ENCODE assay signal across 17 cellular contexts in the genomic region with DNA sequence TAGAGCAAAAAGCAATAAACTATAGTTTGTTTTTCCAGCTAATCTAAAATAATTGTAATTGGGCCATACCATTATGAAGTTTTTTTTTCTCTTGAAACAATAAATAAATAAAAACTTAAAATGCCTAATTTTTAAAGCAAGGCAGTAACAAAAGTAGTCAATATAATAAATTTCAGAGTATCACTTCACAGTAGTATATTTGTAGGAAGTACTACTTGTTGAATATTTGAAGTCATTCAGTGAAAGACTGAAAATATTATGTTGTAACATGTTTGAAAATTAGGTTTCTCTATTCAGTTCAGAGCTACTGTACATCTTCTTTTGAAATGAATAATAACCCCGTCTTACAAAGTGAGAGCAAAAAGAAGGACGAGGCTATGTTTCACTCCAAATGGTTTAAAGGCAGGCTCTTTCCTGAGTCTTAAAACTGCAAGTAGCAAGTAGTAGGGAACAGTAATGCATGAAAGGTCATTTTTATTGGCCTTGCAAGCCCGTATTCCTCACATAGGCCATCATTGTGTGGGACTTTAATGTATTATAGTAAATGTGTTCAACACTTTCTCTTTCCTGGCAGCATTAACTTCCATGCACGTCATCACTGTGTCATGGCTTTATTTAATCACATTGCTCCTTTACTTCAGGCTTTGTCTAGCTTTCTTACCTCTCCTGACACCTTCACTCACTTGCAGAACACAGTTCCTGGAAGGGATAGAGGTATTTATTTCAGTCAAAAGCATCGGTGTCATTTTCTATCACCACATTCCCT.
"Had no signal": no experiment of that assay in that cellular context is flagged by ENCODE, and none has a peak within 500 bp of the region (broad histone marks: within the 10 kb centered on the region; RNA-seq: fewer than 3 reads in every experiment).

No MANE protein-coding gene starts in this region.

- H3K27ac ChIP-seq: adrenal gland, cardiac muscle cell, gastroesophageal sphincter, heart right ventricle, thoracic aorta, upper lobe of right lung had no signal

- DNase-seq: activated CD4-positive, alpha-beta T cell treated with anti-CD3 and anti-CD28 coated beads, Interleukin-2, amount 50 U/mL, for 4 hours; activated gamma-delta T cell; activated T-cell treated with anti-CD3 and anti-CD28 coated beads, Interleukin-2, amount 50 U/mL, for 72 hours; adrenal gland; erythroblast; heart right ventricle; immature natural killer cell; stimulated activated CD4-positive, alpha-beta T cell treated with anti-CD3 and anti-CD28 coated beads, Interleukin-4, amount 100 ng/mL, for 24 hours; T-helper 17 cell; upper lobe of right lung had no signal

- ATAC-seq: activated T-cell treated with anti-CD3 and anti-CD28 coated beads, Interleukin-2, amount 50 U/mL, for 72 hours; gastroesophageal sphincter; heart right ventricle; natural killer cell treated with Interleukin-12 subunit alpha and Interleukin-12 subunit beta and Interleukin-15 and Interleukin-18, amount 100 ng/mL, for 72 hours; sciatic nerve; stimulated activated memory B cell treated with anti-CD40 and anti-IgM and Interleukin-4, amounts not matched to agents 10 μg/mL and 1 μg/mL and 100 μg/mL, for 72 hours; T-helper 17 cell; upper lobe of right lung had no signal

- H3K9me3 ChIP-seq: adrenal gland, gastroesophageal sphincter, heart right ventricle, thoracic aorta, upper lobe of right lung had no signal

- H3K27ac Mint-ChIP-seq: activated naive CD4-positive, alpha-beta T cell treated with anti-CD3 and anti-CD28 coated beads, Interleukin-2, amount 50 U/mL, for 24 hours; activated T-cell treated with anti-CD3 and anti-CD28 coated beads, Interleukin-2, amount 50 U/mL, for 72 hours; immature natural killer cell; natural killer cell treated with Interleukin-12 subunit alpha and Interleukin-12 subunit beta and Interleukin-15 and Interleukin-18, amount 100 ng/mL, for 72 hours; stimulated activated memory B cell treated with anti-CD40 and anti-IgM and Interleukin-4, amounts not matched to agents 10 μg/mL and 1 μg/mL and 100 μg/mL, for 72 hours; T-helper 17 cell had no signal

- H3K4me3 ChIP-seq: adrenal gland, cardiac muscle cell, gastroesophageal sphincter, heart right ventricle, thoracic aorta, upper lobe of right lung had no signal

- H3K27me3 ChIP-seq: adrenal gland, cardiac muscle cell, gastroesophageal sphincter, heart right ventricle, upper lobe of right lung had no signal

- H3K4me1 Mint-ChIP-seq: activated naive CD4-positive, alpha-beta T cell treated with anti-CD3 and anti-CD28 coated beads, Interleukin-2, amount 50 U/mL, for 24 hours; stimulated activated memory B cell treated with anti-CD40 and anti-IgM and Interleukin-4, amounts not matched to agents 10 μg/mL and 1 μg/mL and 100 μg/mL, for 72 hours had no signal

- H3K9me3 Mint-ChIP-seq: activated naive CD4-positive, alpha-beta T cell treated with anti-CD3 and anti-CD28 coated beads, Interleukin-2, amount 50 U/mL, for 24 hours; immature natural killer cell; natural killer cell treated with Interleukin-12 subunit alpha and Interleukin-12 subunit beta and Interleukin-15 and Interleukin-18, amount 100 ng/mL, for 72 hours; stimulated activated memory B cell treated with anti-CD40 and anti-IgM and Interleukin-4, amounts not matched to agents 10 μg/mL and 1 μg/mL and 100 μg/mL, for 72 hours had no signal

- H3K4me3 Mint-ChIP-seq: activated naive CD4-positive, alpha-beta T cell treated with anti-CD3 and anti-CD28 coated beads, Interleukin-2, amount 50 U/mL, for 24 hours; activated T-cell treated with anti-CD3 and anti-CD28 coated beads, Interleukin-2, amount 50 U/mL, for 72 hours; immature natural killer cell; natural killer cell treated with Interleukin-12 subunit alpha and Interleukin-12 subunit beta and Interleukin-15 and Interleukin-18, amount 100 ng/mL, for 72 hours; stimulated activated memory B cell treated with anti-CD40 and anti-IgM and Interleukin-4, amounts not matched to agents 10 μg/mL and 1 μg/mL and 100 μg/mL, for 72 hours; T-helper 17 cell had no signal

- H3K4me1 ChIP-seq: adrenal gland, gastroesophageal sphincter had no signal

- H3K36me3 Mint-ChIP-seq: natural killer cell treated with Interleukin-12 subunit alpha and Interleukin-12 subunit beta and Interleukin-15 and Interleukin-18, amount 100 ng/mL, for 72 hours had no signal

- H3K27me3 Mint-ChIP-seq: activated naive CD4-positive, alpha-beta T cell treated with anti-CD3 and anti-CD28 coated beads, Interleukin-2, amount 50 U/mL, for 24 hours; natural killer cell treated with Interleukin-12 subunit alpha and Interleukin-12 subunit beta and Interleukin-15 and Interleukin-18, amount 100 ng/mL, for 72 hours; stimulated activated memory B cell treated with anti-CD40 and anti-IgM and Interleukin-4, amounts not matched to agents 10 μg/mL and 1 μg/mL and 100 μg/mL, for 72 hours; T-helper 17 cell had no signal

- H3K36me3 ChIP-seq: adrenal gland, cardiac muscle cell, thoracic aorta, upper lobe of right lung had no signal
